8 cellular contexts compared by ENCODE assay signal in the genomic region with DNA sequence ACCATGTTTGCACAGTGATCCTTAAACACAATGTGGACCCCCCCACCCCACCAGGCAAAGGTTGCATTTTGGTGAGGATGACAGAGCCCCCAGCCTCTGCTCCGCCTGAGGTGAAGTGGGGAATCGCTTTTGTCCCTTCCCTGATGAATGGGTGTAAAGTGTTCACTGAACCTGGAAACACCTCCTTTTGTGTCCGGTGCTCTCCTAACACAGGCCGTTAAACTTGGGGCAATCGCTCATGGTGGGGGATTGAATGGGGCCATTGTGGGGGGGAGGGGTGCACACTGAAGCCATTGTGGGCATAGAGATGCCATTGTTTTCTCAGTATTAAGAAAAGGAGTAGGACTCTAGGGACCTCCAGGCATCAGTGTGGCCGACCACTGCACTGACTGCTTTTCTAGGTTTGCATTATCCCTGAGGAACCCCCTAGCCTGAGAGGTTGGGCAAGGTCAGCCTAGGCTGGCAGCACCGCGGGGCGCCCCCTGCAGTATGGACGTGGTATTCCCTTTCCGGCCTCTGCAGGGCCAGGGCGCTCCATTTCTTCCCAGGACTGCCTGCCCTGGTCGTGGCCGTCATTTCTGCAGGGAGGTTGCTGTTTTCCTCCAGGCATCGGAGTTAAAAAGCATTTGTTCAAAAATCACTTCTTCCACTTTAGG.
A peak's percentile ranks its signal among the peaks of the same experiment; 100 is the strongest.
DNase-seq lines count a peak whose midpoint lies in the region; ATAC-seq and TF ChIP-seq lines count a peak whose summit lies in the region.

No MANE protein-coding gene starts in this region.

- H3K9me3 ChIP-seq in CD8-positive, alpha-beta T cell (ENCODE audit: low read length) = no peaks in the 10 kb centered on the region

- H3K9me3 Mint-ChIP-seq in CD8-positive, alpha-beta T cell = no peaks in the 10 kb centered on the region

- H3K27me3 ChIP-seq in CD8-positive, alpha-beta T cell (ENCODE audit: insufficient read depth, low read length) = no peaks in the 10 kb centered on the region

- no peak overlapping the region for H3K4me3 ChIP-seq in CD8-positive, alpha-beta T cell (ENCODE audit: low read depth, low read length)

- no peaks in the 10 kb centered on the region for H3K27me3 Mint-ChIP-seq in CD8-positive, alpha-beta T cell (ENCODE audit: low read depth)

- no peaks in the 10 kb centered on the region for H3K4me1 ChIP-seq in CD8-positive, alpha-beta T cell (ENCODE audit: insufficient read depth, low read length)

- intact Hi-C loops in CD8-positive, alpha-beta T cell (cut with DNase I, micrococcal nuclease) = loop anchor here (5.0 to 10.0 kb wide), 2 partner anchors 154 to 386 kb away; partner anchors contain the start of gene TCF7L2 (in 1 of the 2)
- intact Hi-C loops in left colon (cut with DNase I, micrococcal nuclease) = no loop called here

- peaks cover 3% of the 10 kb centered on the region for H3K4me1 Mint-ChIP-seq in CD8-positive, alpha-beta T cell (ENCODE audit: low read depth)

- peak; percentile 59 for TF ChIP-seq CTCF in CD8-positive, alpha-beta T cell (IDR thresholded peaks at IDR 0.05)
- peak; percentile 54 for TF ChIP-seq CTCF in LNCAP (IDR thresholded peaks at IDR 0.05)

- CTCF ChIA-PET in CD8-positive, alpha-beta T cell (lab: Charles Lee) = no interaction called here

- no peak overlapping the region for H3K27ac Mint-ChIP-seq in CD8-positive, alpha-beta T cell

- H3K36me3 Mint-ChIP-seq in CD8-positive, alpha-beta T cell = no peaks in the 10 kb centered on the region

- POLR2A ChIA-PET in CD8-positive, alpha-beta T cell (lab: Charles Lee) = no interaction called here

- H3K27ac ChIP-seq in CD8-positive, alpha-beta T cell (ENCODE audit: low read depth, low read length) = no peak overlapping the region

- no peaks in the 10 kb centered on the region for H3K36me3 ChIP-seq in CD8-positive, alpha-beta T cell (ENCODE audit: insufficient read depth, low read length)

- H3K4me3 Mint-ChIP-seq in CD8-positive, alpha-beta T cell = no peak overlapping the region

- ATAC-seq in CD8-positive, alpha-beta T cell = peak; percentile 49
- ATAC-seq in left colon (peak; percentile 30), HG03159 (IDR thresholded peaks at IDR 0.05; ENCODE audit: unreplicated experiment) (no peak), GM18498 (IDR thresholded peaks at IDR 0.05; ENCODE audit: unreplicated experiment) (no peak), GM18873 (IDR thresholded peaks at IDR 0.05; ENCODE audit: low FRiP score, unreplicated experiment) (no peak)

- peak in 2 of 7 experiments; percentile 17 to 32 for DNase-seq in CD8-positive, alpha-beta T cell
- DNase-seq in activated naive CD4-positive, alpha-beta T cell treated with anti-CD3 and anti-CD28 coated beads, Interleukin-2, amount 50 U/mL, for 16 hours = peak; percentile 21
- DNase-seq in left colon = no peak
- DNase-seq in SK-N-DZ (ENCODE audit: low spot score) = no peak

Comparison
In these comparisons a context has a peak if more than half of its experiments do, and no peak if none do; other contexts are left out.
1. ATAC-seq: peak in CD8-positive, alpha-beta T cell (single experiment) and left colon (single experiment); none in HG03159 (single experiment), GM18498 (single experiment) and GM18873 (single experiment).
2. intact Hi-C loops: an anchor here in CD8-positive, alpha-beta T cell (5.0 to 10.0 kb wide); none called in left colon.